ENCODE assay signal across 9 cellular contexts in genomic region chr3:152737021-152737908, GRCh38.
A peak's percentile ranks its signal among the peaks of the same experiment; 100 is the strongest.
DNase-seq lines count a peak whose midpoint lies in the region; ATAC-seq and TF ChIP-seq lines count a peak whose summit lies in the region.
"Had no signal": no experiment of that assay in that cellular context is flagged by ENCODE, and none has a peak within 500 bp of the region (broad histone marks: within the 10 kb centered on the region; RNA-seq: fewer than 3 reads in every experiment).

No MANE protein-coding gene starts in this region.

- no peak overlapping the region for H3K4me3 ChIP-seq in endodermal cell (ENCODE audit: low read length)

- H3K9me3 ChIP-seq in endodermal cell (ENCODE audit: control insufficient read depth, low read length), result no peaks in the 10 kb centered on the region

- H3K27me3 Mint-ChIP-seq in endodermal cell (ENCODE audit: insufficient read depth), result no peaks in the 10 kb centered on the region

- DNase-seq in MV-4-11 (lab: John Stamatoyannopoulos, UW), result peak; percentile 90
- peak; percentile 71 for DNase-seq in glomerular visceral epithelial cell (ENCODE audit: extremely low spot score)
- DNase-seq in activated gamma-delta T cell (lab: John Stamatoyannopoulos, UW), result no peak
- DNase-seq in endodermal cell, result no peak
- DNase-seq in DMS53 (lab: John Stamatoyannopoulos, UW), result no peak
- DNase-seq in SHP77 (lab: John Stamatoyannopoulos, UW), result no peak

- H3K9ac ChIP-seq in endodermal cell (ENCODE audit: extremely low read depth, low read length, poor library complexity, severe bottlenecking), result no peak overlapping the region

- peaks cover 4% of the 10 kb centered on the region for H3K9me3 Mint-ChIP-seq in endodermal cell

- no peak overlapping the region for H3K27ac ChIP-seq in endodermal cell (ENCODE audit: low read depth, low read length)

- H3K36me3 ChIP-seq in endodermal cell (ENCODE audit: control insufficient read depth, insufficient read depth, low read length), result no peaks in the 10 kb centered on the region

- H3K4me3 Mint-ChIP-seq in endodermal cell, result no peak overlapping the region

- H3K27me3 ChIP-seq in endodermal cell (ENCODE audit: control insufficient read depth, insufficient read depth, low read length, poor library complexity, severe bottlenecking), result no peaks in the 10 kb centered on the region

- H3K36me3 Mint-ChIP-seq in endodermal cell (ENCODE audit: low read depth), result no peaks in the 10 kb centered on the region

- ATAC-seq in GM18867 (IDR thresholded peaks at IDR 0.05; ENCODE audit: unreplicated experiment), result peak; percentile 98
- ATAC-seq in HG02588 (IDR thresholded peaks at IDR 0.05; ENCODE audit: unreplicated experiment), result peak; percentile 99
- ATAC-seq: Panc1 had no signal

- no peaks in the 10 kb centered on the region for H3K4me1 Mint-ChIP-seq in endodermal cell

- no peak overlapping the region for H3K27ac Mint-ChIP-seq in endodermal cell

- no peak for TF ChIP-seq CTCF in endodermal cell (conservative IDR thresholded peaks at IDR 0.05)

- peaks cover under 1% of the 10 kb centered on the region for H3K4me1 ChIP-seq in endodermal cell (ENCODE audit: control insufficient read depth, insufficient read depth, low read length)

- 59 to 73% methylated on average over 3 to 5 of the region's 6 CpGs for WGBS in endodermal cell (ENCODE audit: insufficient coverage in 1 of 2, insufficient read length in 1 of 2), 2 experiments

Comparison
In these comparisons a context has a peak if more than half of its experiments do, and no peak if none do; other contexts are left out.
1. DNase-seq: peak in MV-4-11 (single experiment) and glomerular visceral epithelial cell (single experiment); none in activated gamma-delta T cell (single experiment), endodermal cell (single experiment), DMS53 (single experiment) and SHP77 (0 of 2).